ENCODE assay signal across 12 cellular contexts in genomic region chr7:23394828-23395227, GRCh38.
DNase-seq lines count a peak whose midpoint lies in the region; ATAC-seq, FAIRE-seq and TF ChIP-seq lines count a peak whose summit lies in the region.
"Had no signal": no experiment of that assay in that cellular context is flagged by ENCODE, and none has a peak within 500 bp of the region (broad histone marks: within the 10 kb centered on the region; RNA-seq: fewer than 3 reads in every experiment).

No MANE protein-coding gene starts in this region.

- no peaks in the 10 kb centered on the region for H3K9me1 ChIP-seq in endothelial cell of umbilical vein (replicated peaks; ENCODE audit: control insufficient read depth, extremely low read depth, insufficient read depth, low read length)

- H3K36me3 Mint-ChIP-seq in activated CD8-positive, alpha-beta memory T cell treated with anti-CD3 and anti-CD28 coated beads, Interleukin-2, amount 10 ng/mL, durations not matched to agents 7 days and 5 days: no peaks in the 10 kb centered on the region

- H4K20me1 ChIP-seq in endothelial cell of umbilical vein (replicated peaks; ENCODE audit: control insufficient read depth, extremely low read depth, insufficient read depth, low read length): no peaks in the 10 kb centered on the region

- H3K27ac Mint-ChIP-seq in activated CD8-positive, alpha-beta memory T cell treated with anti-CD3 and anti-CD28 coated beads, Interleukin-2, amount 10 ng/mL, durations not matched to agents 7 days and 5 days: no peak overlapping the region

- H3K4me1 Mint-ChIP-seq in activated CD8-positive, alpha-beta memory T cell treated with anti-CD3 and anti-CD28 coated beads, Interleukin-2, amount 10 ng/mL, durations not matched to agents 7 days and 5 days: peaks cover 9% of the 10 kb centered on the region

- H3K27ac ChIP-seq in endothelial cell of umbilical vein (ENCODE audit: insufficient read depth, low read depth, low read length): no peak overlapping the region
- H3K27ac ChIP-seq: left lung, uterus had no signal

- H3K9me3 ChIP-seq in endothelial cell of umbilical vein (replicated peaks; ENCODE audit: control insufficient read depth, insufficient read depth, low read length): no peaks in the 10 kb centered on the region
- H3K9me3 ChIP-seq: left lung, uterus had no signal

- no peak overlapping the region for H3K9ac ChIP-seq in endothelial cell of umbilical vein (replicated peaks; ENCODE audit: extremely low read depth, insufficient read depth, low read length)

- peaks cover 0 to 3% of the 10 kb centered on the region in 2 experiments for H3K36me3 ChIP-seq in endothelial cell of umbilical vein (ENCODE audit: control insufficient read depth in 2 of 2, extremely low read depth in 1 of 2, insufficient read depth in 2 of 2, low read length in 2 of 2)
- H3K36me3 ChIP-seq: left lung, uterus had no signal

- no peak for ATAC-seq in activated CD8-positive, alpha-beta memory T cell treated with anti-CD3 and anti-CD28 coated beads, Interleukin-2, amount 10 ng/mL, durations not matched to agents 7 days and 5 days
- ATAC-seq: left lung had no signal

- peaks cover 54% of the 10 kb centered on the region for H3K79me2 ChIP-seq in endothelial cell of umbilical vein (ENCODE audit: control insufficient read depth, insufficient read depth, low read length)

- TF ChIP-seq CTCF in AG10803 (conservative IDR thresholded peaks at IDR 0.05; ENCODE audit: low read length): no peak
- TF ChIP-seq CTCF in endothelial cell of umbilical vein (IDR thresholded peaks at IDR 0.05; ENCODE audit: extremely low read depth in 1 of 2, insufficient read depth in 1 of 2, low read depth in 1 of 2, low read length in 2 of 2): no peak

- CTCF ChIA-PET in endothelial cell of umbilical vein (lab: Charles Lee): interaction anchor here (0.9 kb wide), 1 partner anchor 9 kb away, joined by 3 read pairs; no protein-coding TSS in a partner anchor
- CTCF ChIA-PET in activated CD8-positive, alpha-beta memory T cell treated with anti-CD3 and anti-CD28 coated beads, Interleukin-2, amount 10 ng/mL, durations not matched to agents 7 days and 5 days (lab: Charles Lee): no interaction called here

- H3K27me3 Mint-ChIP-seq in activated CD8-positive, alpha-beta memory T cell treated with anti-CD3 and anti-CD28 coated beads, Interleukin-2, amount 10 ng/mL, durations not matched to agents 7 days and 5 days: peaks cover 20% of the 10 kb centered on the region

- DNase-seq in AG10803 (ENCODE audit: low read depth) (peak; percentile 18), NCI-H1105 (lab: John Stamatoyannopoulos, UW) (peak; percentile 90), NCI-H69 (lab: John Stamatoyannopoulos, UW) (peak; percentile 98), endothelial cell of umbilical vein (ENCODE audit: low read depth, low spot score) (no peak), NCI-H128 (lab: John Stamatoyannopoulos, UW; ENCODE audit: unreplicated experiment) (no peak), mesenteric fat pad (ENCODE audit: low spot score) (no peak)
- DNase-seq in activated CD8-positive, alpha-beta memory T cell treated with anti-CD3 and anti-CD28 coated beads, Interleukin-2, amount 10 ng/mL, durations not matched to agents 7 days and 5 days: no peak
- no peak for DNase-seq in activated CD4-positive, alpha-beta T cell treated with anti-CD3 and anti-CD28 coated beads, Interleukin-2, amount 50 U/mL, for 1 hour
- DNase-seq: activated naive CD4-positive, alpha-beta T cell treated with Interleukin-2 at 50 U/mL for 16 hours; cortex of kidney; left lung; uterus had no signal

- dilution Hi-C loops in endothelial cell of umbilical vein (cut with MboI; ENCODE audit: extremely low pct_ligation_motif_present, low sequenced_read_pairs): no loop called here

- TF ChIP-seq POLR2A in endothelial cell of umbilical vein (IDR thresholded peaks at IDR 0.05; ENCODE audit: low read depth, low read length): no peak

- no peak overlapping the region for H2AFZ ChIP-seq in endothelial cell of umbilical vein (ENCODE audit: low read depth, low read length)

- intact Hi-C loops in endothelial cell of umbilical vein (cut with micrococcal nuclease): no loop called here

- no peak overlapping the region for H3K4me3 ChIP-seq in AG10803 (ENCODE audit: low read length)
- no peak overlapping the region for H3K4me3 ChIP-seq in endothelial cell of umbilical vein (replicated peaks in 1 of 3; ENCODE audit: insufficient read depth in 1 of 3, low read depth in 1 of 3, low read length in 3 of 3)
- H3K4me3 ChIP-seq: left lung, uterus had no signal

- no peaks in the 10 kb centered on the region for H3K4me1 ChIP-seq in endothelial cell of umbilical vein (ENCODE audit: control insufficient read depth, extremely low read depth, insufficient read depth, low read length)
- H3K4me1 ChIP-seq: left lung, uterus had no signal

- H3K9me3 Mint-ChIP-seq in activated CD8-positive, alpha-beta memory T cell treated with anti-CD3 and anti-CD28 coated beads, Interleukin-2, amount 10 ng/mL, durations not matched to agents 7 days and 5 days (ENCODE audit: low read depth): no peaks in the 10 kb centered on the region

- H3K4me2 ChIP-seq in endothelial cell of umbilical vein (ENCODE audit: insufficient read depth, low read length): no peak overlapping the region

- H3K4me3 Mint-ChIP-seq in activated CD8-positive, alpha-beta memory T cell treated with anti-CD3 and anti-CD28 coated beads, Interleukin-2, amount 10 ng/mL, durations not matched to agents 7 days and 5 days: no peak overlapping the region

- FAIRE-seq in endothelial cell of umbilical vein (lab: Jason Lieb, UNC): peak; percentile 55

- no peaks in the 10 kb centered on the region for H3K27me3 ChIP-seq in endothelial cell of umbilical vein (ENCODE audit: control insufficient read depth in 2 of 2, insufficient read depth in 2 of 2, low read length in 2 of 2)
- H3K27me3 ChIP-seq: left lung, uterus had no signal

- POLR2A ChIA-PET in endothelial cell of umbilical vein (lab: Charles Lee): no interaction called here

- no TSS peak for BruUV-seq in endothelial cell of umbilical vein (replicated peaks; lab: Mats Ljungman, UMichigan)

TF ChIP-seq in endothelial cell of umbilical vein, 7 proteins besides CTCF, POLR2A, EP300 and RAD21:
- TF ChIP-seq POLR2AphosphoS5 (IDR thresholded peaks at IDR 0.05; ENCODE audit: insufficient read depth, low read depth, low read length) (no peak), FOS (IDR thresholded peaks at IDR 0.05; ENCODE audit: borderline replicate concordance, insufficient read depth, low read length) (no peak), EZH2 (IDR thresholded peaks at IDR 0.05; ENCODE audit: borderline replicate concordance, low read depth, low read length, severe bottlenecking) (no peak), MAX (IDR thresholded peaks at IDR 0.05; ENCODE audit: insufficient read depth, insufficient read length) (no peak)

Comparison
In these comparisons a context has a peak if more than half of its experiments do, and no peak if none do; other contexts are left out.
1. DNase-seq: peak in AG10803 (single experiment), NCI-H1105 (single experiment) and NCI-H69 (single experiment); none in endothelial cell of umbilical vein (single experiment), activated CD8-positive, alpha-beta memory T cell treated with anti-CD3 and anti-CD28 coated beads, Interleukin-2, amount 10 ng/mL, durations not matched to agents 7 days and 5 days (single experiment), NCI-H128 (single experiment), activated CD4-positive, alpha-beta T cell treated with anti-CD3 and anti-CD28 coated beads, Interleukin-2, amount 50 U/mL, for 1 hour (single experiment) and mesenteric fat pad (single experiment).